In genomic region chr15:25181290-25182097, GRCh38 we compare ENCODE assay signal across 17 cellular contexts.
A peak's percentile ranks its signal among the peaks of the same experiment; 100 is the strongest.
DNase-seq lines count a peak whose midpoint lies in the region; ATAC-seq and TF ChIP-seq lines count a peak whose summit lies in the region.
"Had no signal": no experiment of that assay in that cellular context is flagged by ENCODE, and none has a peak within 500 bp of the region (broad histone marks: within the 10 kb centered on the region; RNA-seq: fewer than 3 reads in every experiment).

No MANE protein-coding gene starts in this region.

- no peaks in the 10 kb centered on the region for H3K4me1 Mint-ChIP-seq in H9
- H3K4me1 Mint-ChIP-seq: naive thymus-derived CD8-positive, alpha-beta T cell; stimulated activated effector memory CD8-positive, alpha-beta T cell treated with anti-CD3 and anti-CD28 coated beads, Interleukin-12 subunit alpha, Interleukin-12 subunit beta, amount 100 ng/mL, for 72 hours had no signal

- H3K14ac ChIP-seq in H9 (ENCODE audit: insufficient read depth, low read length) = no peak overlapping the region

- H3K27me3 Mint-ChIP-seq in H9 (ENCODE audit: low read depth) = peaks cover 4% of the 10 kb centered on the region; the same call in 1 of the 2 replicates
- H3K27me3 Mint-ChIP-seq: naive thymus-derived CD8-positive, alpha-beta T cell had no signal

- no peak overlapping the region for H4K5ac ChIP-seq in H9 (ENCODE audit: insufficient read length, low read depth, low read length)

- DNase-seq in H9 (peak; percentile 12), adrenal gland (peak in 5 of 7 donors; percentile 1 to 13 (median 3)), islet precursor cell (peak; percentile 28), sciatic nerve (ENCODE audit: low spot score) (peak; percentile 31), NCI-H1105 treated with DMSO at 0.1 percent for 48 hours (lab: John Stamatoyannopoulos, UW) (no peak)
- no peak for DNase-seq in effector memory CD4-positive, alpha-beta T cell
- DNase-seq: AML-193, dermis blood vessel endothelial cell, DMS 273 treated with DMSO at 0.1 percent for 48 hours, NCI-H2081 treated with DMSO at 0.1 percent for 48 hours, NCI-H774 had no signal

- no peak overlapping the region for H3K27ac Mint-ChIP-seq in H9
- H3K27ac Mint-ChIP-seq: activated T-helper 1 cell treated with anti-CD3 and anti-CD28 coated beads, Interleukin-12 subunit alpha, Interleukin-12 subunit beta, Interleukin-2, Interleukin-4 antibody, amounts not matched to agents 30 ng/mL and 10 ng/mL and 1 ng/mL, durations not matched to agents 14 hours and 24 hours and 36 hours; naive thymus-derived CD8-positive, alpha-beta T cell; stimulated activated effector memory CD8-positive, alpha-beta T cell treated with anti-CD3 and anti-CD28 coated beads, Interleukin-12 subunit alpha, Interleukin-12 subunit beta, amount 100 ng/mL, for 72 hours had no signal

- H3K4me3 Mint-ChIP-seq in H9 = no peak overlapping the region
- H3K4me3 Mint-ChIP-seq: activated T-helper 1 cell treated with anti-CD3 and anti-CD28 coated beads, Interleukin-12 subunit alpha, Interleukin-12 subunit beta, Interleukin-2, Interleukin-4 antibody, amounts not matched to agents 30 ng/mL and 10 ng/mL and 1 ng/mL, durations not matched to agents 14 hours and 24 hours and 36 hours; naive thymus-derived CD8-positive, alpha-beta T cell; stimulated activated effector memory CD8-positive, alpha-beta T cell treated with anti-CD3 and anti-CD28 coated beads, Interleukin-12 subunit alpha, Interleukin-12 subunit beta, amount 100 ng/mL, for 72 hours had no signal

- peaks cover 77 to 78% of the 10 kb centered on the region in 2 experiments for H3K9me3 Mint-ChIP-seq in H9

- no peak overlapping the region for H2BK12ac ChIP-seq in H9 (ENCODE audit: insufficient read length, low read depth, low read length)

- no peak overlapping the region for H3K18ac ChIP-seq in H9 (ENCODE audit: insufficient read length, low read depth, low read length)

- H3K27ac ChIP-seq in H9 (ENCODE audit: insufficient read length, low read depth, low read length) = no peak overlapping the region
- H3K27ac ChIP-seq in adrenal gland = no peak overlapping the region
- no peak overlapping the region for H3K27ac ChIP-seq in effector memory CD4-positive, alpha-beta T cell (ENCODE audit: insufficient read depth, low read length, poor library complexity, severe bottlenecking)
- H3K27ac ChIP-seq: hepatocyte had no signal

- no peak overlapping the region for H4K91ac ChIP-seq in H9 (ENCODE audit: insufficient read length, low read depth, low read length)

- H3K4me3 ChIP-seq in adrenal gland = no peak overlapping the region
- H3K4me3 ChIP-seq in effector memory CD4-positive, alpha-beta T cell (ENCODE audit: insufficient read depth, low read depth, low read length, poor library complexity, severe bottlenecking) = no peak overlapping the region
- H3K4me3 ChIP-seq: hepatocyte had no signal

- peaks cover 50% of the 10 kb centered on the region for H3K9me3 ChIP-seq in H9 (ENCODE audit: control insufficient read depth, low read depth, low read length)
- H3K9me3 ChIP-seq in adrenal gland (replicated peaks in 1 of 3) = no peaks in the 10 kb centered on the region
- H3K9me3 ChIP-seq in effector memory CD4-positive, alpha-beta T cell (ENCODE audit: control insufficient read depth, low read length) = no peaks in the 10 kb centered on the region

- TF ChIP-seq CTCF in H9 (conservative IDR thresholded peaks at IDR 0.05) (no peak), adrenal gland (IDR thresholded peaks at IDR 0.05) (no peak)

- peaks cover 0 to 3% (median 2%) of the 10 kb centered on the region in 3 experiments; a peak in 2 of 7 replicates for H3K36me3 Mint-ChIP-seq in H9 (ENCODE audit: insufficient read depth in 1 of 3, low read depth in 3 of 3)
- H3K36me3 Mint-ChIP-seq: naive thymus-derived CD8-positive, alpha-beta T cell; stimulated activated effector memory CD8-positive, alpha-beta T cell treated with anti-CD3 and anti-CD28 coated beads, Interleukin-12 subunit alpha, Interleukin-12 subunit beta, amount 100 ng/mL, for 72 hours had no signal

- no peak overlapping the region for H2BK120ac ChIP-seq in H9 (ENCODE audit: low read depth, low read length, poor library complexity, severe bottlenecking)

- intact Hi-C loops in adrenal gland (cut with DNase I) = no loop called here
- intact Hi-C loops in sciatic nerve (cut with DNase I) = no loop called here

- H4K8ac ChIP-seq in H9 (replicated peaks; ENCODE audit: insufficient read length, low read depth, low read length) = no peak overlapping the region

- H4K20me1 ChIP-seq in H9 (ENCODE audit: control insufficient read depth, insufficient read depth, insufficient read length) = no peaks in the 10 kb centered on the region

- no CpG with 5 or more reads among the region's 17 CpGs for WGBS in H9 (ENCODE audit: extremely low coverage, insufficient read length, low lambda C conversion rate)
- 84 to 89% (median 86%) methylated on average over 3 to 17 of the region's 17 CpGs for WGBS in adrenal gland, 4 donors

- H3K79me2 ChIP-seq in H9 (ENCODE audit: insufficient read depth, low read length) = no peaks in the 10 kb centered on the region
- H3K79me2 ChIP-seq: hepatocyte had no signal

- no peaks in the 10 kb centered on the region for H3K23me2 ChIP-seq in H9 (ENCODE audit: insufficient read length, low read depth, low read length, poor library complexity, severe bottlenecking)

- no peaks in the 10 kb centered on the region for H3K79me1 ChIP-seq in H9 (ENCODE audit: insufficient read depth, low read depth, low read length, poor library complexity, severe bottlenecking)

- no peaks in the 10 kb centered on the region for H3K4me1 ChIP-seq in H9 (ENCODE audit: insufficient read depth, low read length)
- no peaks in the 10 kb centered on the region for H3K4me1 ChIP-seq in adrenal gland (replicated peaks in 1 of 2)
- no peaks in the 10 kb centered on the region for H3K4me1 ChIP-seq in effector memory CD4-positive, alpha-beta T cell (ENCODE audit: control insufficient read depth, insufficient read depth, low read length, poor library complexity, severe bottlenecking)

- H3K27me3 ChIP-seq in H9 (ENCODE audit: insufficient read depth, low read length) (no peaks in the 10 kb centered on the region), adrenal gland (no peaks in the 10 kb centered on the region)
- H3K27me3 ChIP-seq in effector memory CD4-positive, alpha-beta T cell (replicated peaks; ENCODE audit: control insufficient read depth, insufficient read depth, low read length, poor library complexity, severe bottlenecking) = no peaks in the 10 kb centered on the region
- H3K27me3 ChIP-seq: hepatocyte had no signal

- ATAC-seq in sciatic nerve (no peak), GM19023 (IDR thresholded peaks at IDR 0.05; ENCODE audit: unreplicated experiment) (no peak), GM19463 (IDR thresholded peaks at IDR 0.05; ENCODE audit: unreplicated experiment) (no peak)
- ATAC-seq: naive thymus-derived CD8-positive, alpha-beta T cell; stimulated activated effector memory CD8-positive, alpha-beta T cell treated with anti-CD3 and anti-CD28 coated beads, Interleukin-12 subunit alpha, Interleukin-12 subunit beta, amount 100 ng/mL, for 72 hours had no signal

- H2BK15ac ChIP-seq in H9 (ENCODE audit: low read depth, low read length) = no peak overlapping the region

- no peaks in the 10 kb centered on the region for H3K36me3 ChIP-seq in adrenal gland (replicated peaks in 1 of 2)
- H3K36me3 ChIP-seq in effector memory CD4-positive, alpha-beta T cell (ENCODE audit: control insufficient read depth, insufficient read depth, low read length) = no peaks in the 10 kb centered on the region

- H2BK20ac ChIP-seq in H9 (ENCODE audit: low read depth, low read length, poor library complexity, severe bottlenecking) = no peak overlapping the region

- no peak overlapping the region for H3K4me2 ChIP-seq in H9 (ENCODE audit: insufficient read depth, insufficient read length, low read length)
- H3K4me2 ChIP-seq: hepatocyte had no signal

- H3K9ac ChIP-seq in H9 (ENCODE audit: extremely low read depth, insufficient read length, low read length) = no peak overlapping the region

- no peak overlapping the region for H2BK5ac ChIP-seq in H9 (ENCODE audit: insufficient read length, low read length)

- H3K23ac ChIP-seq in H9 (ENCODE audit: insufficient read length, low read depth, low read length) = no peak overlapping the region

- no peak overlapping the region for H2AFZ ChIP-seq in H9 (ENCODE audit: low read length)
- H2AFZ ChIP-seq: hepatocyte had no signal

- no peak for TF ChIP-seq POLR2A in adrenal gland (IDR thresholded peaks at IDR 0.05)

- H2AK5ac ChIP-seq in H9 (ENCODE audit: insufficient read length, low read length) = no peak overlapping the region

- H3K4ac ChIP-seq in H9 (ENCODE audit: low read depth, low read length) = no peak overlapping the region

- H3K56ac ChIP-seq in H9 (ENCODE audit: insufficient read length, low read depth, low read length) = no peak overlapping the region

- no peak overlapping the region for H3T11ph ChIP-seq in H9 (ENCODE audit: low read length)

Comparison
In these comparisons a context has a peak if more than half of its experiments do, and no peak if none do; other contexts are left out.
1. DNase-seq: peak in H9 (single experiment), adrenal gland (5 of 7), islet precursor cell (single experiment) and sciatic nerve (single experiment); none in NCI-H1105 treated with DMSO at 0.1 percent for 48 hours (single experiment) and effector memory CD4-positive, alpha-beta T cell (0 of 3).